1 cellular context compared by ENCODE assay signal in genomic region chr7:40551685-40552576, GRCh38.
TF ChIP-seq lines count a peak whose summit lies in the region.

No MANE protein-coding gene starts in this region.

TF ChIP-seq in SK-N-SH, 30 proteins besides CTCF, POLR2A, EP300 and RAD21 (continued from another document):
- TF ChIP-seq, protein P1, sequence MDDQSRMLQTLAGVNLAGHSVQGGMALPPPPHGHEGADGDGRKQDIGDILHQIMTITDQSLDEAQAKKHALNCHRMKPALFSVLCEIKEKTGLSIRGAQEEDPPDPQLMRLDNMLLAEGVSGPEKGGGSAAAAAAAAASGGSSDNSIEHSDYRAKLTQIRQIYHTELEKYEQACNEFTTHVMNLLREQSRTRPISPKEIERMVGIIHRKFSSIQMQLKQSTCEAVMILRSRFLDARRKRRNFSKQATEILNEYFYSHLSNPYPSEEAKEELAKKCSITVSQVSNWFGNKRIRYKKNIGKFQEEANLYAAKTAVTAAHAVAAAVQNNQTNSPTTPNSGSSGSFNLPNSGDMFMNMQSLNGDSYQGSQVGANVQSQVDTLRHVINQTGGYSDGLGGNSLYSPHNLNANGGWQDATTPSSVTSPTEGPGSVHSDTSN (IDR thresholded peaks at IDR 0.05) = peak; percentile 81
- TF ChIP-seq JUND (IDR thresholded peaks at IDR 0.05) (peak; percentile 48), SMC3 (IDR thresholded peaks at IDR 0.05; ENCODE audit: low read depth, low read length) (peak; percentile 40; the same call in 1 of the 2 replicates), YY1 (IDR thresholded peaks at IDR 0.05; ENCODE audit: low read depth) (0 out of 2 replicates have a peak, but pooled peaks have one; percentile 19)
